Comparison of ENCODE assay signal across 18 cellular contexts in the genomic region with DNA sequence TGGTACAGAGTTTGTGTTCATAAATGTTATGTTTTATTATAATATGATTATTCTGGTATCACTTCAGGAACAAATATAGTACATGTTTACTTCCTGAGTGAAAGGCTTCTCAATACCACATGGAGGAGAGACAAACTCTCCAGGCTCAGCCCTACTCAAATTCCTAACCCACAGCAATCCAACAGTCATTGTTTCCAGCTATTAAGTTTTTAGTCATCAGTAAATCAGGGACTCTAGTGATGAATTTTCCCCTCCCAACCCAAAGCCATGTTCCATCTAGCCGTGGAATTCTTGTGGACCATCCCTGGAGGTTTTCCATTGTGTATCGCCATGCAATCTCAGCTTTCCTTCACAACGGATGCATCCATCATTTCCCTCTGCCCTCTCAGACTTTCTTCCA. TPM values are rescaled to one million over a fixed set of nuclear protein-coding genes. Genes with fewer than 3 reads are reported as not detected.
DNase-seq lines count a peak whose midpoint lies in the region; TF ChIP-seq lines count a peak whose summit lies in the region.
"Had no signal": no experiment of that assay in that cellular context is flagged by ENCODE, and none has a peak within 500 bp of the region (broad histone marks: within the 10 kb centered on the region; RNA-seq: fewer than 3 reads in every experiment).

No MANE protein-coding gene starts in this region.

- H3K9me2 ChIP-seq in PC-9 (ENCODE audit: insufficient read depth), result no peaks in the 10 kb centered on the region

- intact Hi-C loops in PC-9 (cut with micrococcal nuclease; ENCODE audit: unreplicated experiment), result no loop called here

- no peaks in the 10 kb centered on the region for H3F3A ChIP-seq in PC-9 (ENCODE audit: insufficient read depth, low read depth)

- H3K36me3 ChIP-seq in adipocyte (ENCODE audit: control insufficient read depth, insufficient read depth, low read length, severe bottlenecking) (no peaks in the 10 kb centered on the region), PC-9 (ENCODE audit: low read depth) (no peaks in the 10 kb centered on the region)

- H3K4me1 ChIP-seq in adipocyte (ENCODE audit: control insufficient read depth, insufficient read depth, low read length) (peaks cover 25% of the 10 kb centered on the region), PC-9 (replicated peaks; ENCODE audit: insufficient read depth) (no peaks in the 10 kb centered on the region)
- H3K4me1 ChIP-seq: A549 had no signal

- no peaks in the 10 kb centered on the region for H3K79me2 ChIP-seq in PC-9 (ENCODE audit: low read depth)

- peak; percentile 55 for DNase-seq in AG20443 (ENCODE audit: low spot score)
- peak; percentile 19 for DNase-seq in adipocyte (ENCODE audit: low read depth)
- DNase-seq in fibroblast of mammary gland (ENCODE audit: low read depth), result peak; percentile 21
- no peak for DNase-seq in nephron progenitor cell
- DNase-seq in NCI-H2171 (lab: John Stamatoyannopoulos, UW), result no peak
- DNase-seq in PC-9, result no peak
- DNase-seq in NCI-H1436 treated with DMSO at 0.1 percent for 48 hours (lab: John Stamatoyannopoulos, UW), result no peak
- no peak for DNase-seq in activated gamma-delta T cell treated with Interleukin-2 at 50 U/mL for 16 hours
- DNase-seq: C1 segment of cervical spinal cord; Calu3; CD4-positive, alpha-beta T cell; DMS 273 treated with DMSO at 0.1 percent for 48 hours; GOT3; H9 had no signal

- CTCF ChIA-PET in PC-9 (lab: Charles Lee), result no interaction called here

- peaks cover 50% of the 10 kb centered on the region for H3K4me1 Mint-ChIP-seq in nephron progenitor cell
- H3K4me1 Mint-ChIP-seq: B cell had no signal

- peak overlapping the region; percentile 39 for H3K27ac Mint-ChIP-seq in nephron progenitor cell
- H3K27ac Mint-ChIP-seq: B cell; CD4-positive, alpha-beta T cell; H9 had no signal

- no TSS peak for BruUV-seq in PC-9 (replicated peaks; lab: Mats Ljungman, UMichigan)

- H3K27me3 ChIP-seq in adipocyte (replicated peaks; ENCODE audit: control insufficient read depth, insufficient read depth, low read length) (no peaks in the 10 kb centered on the region), PC-9 (ENCODE audit: insufficient read depth, low read depth) (no peaks in the 10 kb centered on the region)

- no peaks in the 10 kb centered on the region for H3K9me3 ChIP-seq in adipocyte (ENCODE audit: control insufficient read depth, low read length)
- no peaks in the 10 kb centered on the region for H3K9me3 ChIP-seq in PC-9 (ENCODE audit: insufficient read depth, low read depth)
- H3K9me3 ChIP-seq: A549 had no signal

- no peak overlapping the region for H3K27ac ChIP-seq in PC-9
- H3K27ac ChIP-seq: A549 had no signal

- POLR2A ChIA-PET in PC-9 (lab: Charles Lee; ENCODE audit: unreplicated experiment), result no interaction called here

- peaks cover 5% of the 10 kb centered on the region for H3K27me3 Mint-ChIP-seq in nephron progenitor cell (ENCODE audit: low read depth, poor library complexity)
- H3K27me3 Mint-ChIP-seq: CD4-positive, alpha-beta T cell had no signal

- no peak for TF ChIP-seq CTCF in fibroblast of mammary gland (conservative IDR thresholded peaks at IDR 0.05; ENCODE audit: control insufficient read depth, insufficient read depth, low read depth, low read length)
- no peak for TF ChIP-seq CTCF in nephron progenitor cell (IDR thresholded peaks at IDR 0.05)
- no peak for TF ChIP-seq CTCF in PC-9 (conservative IDR thresholded peaks at IDR 0.05)

- H3K4me3 ChIP-seq in adipocyte (ENCODE audit: low read length), result peak overlapping the region; percentile 17
- H3K4me3 ChIP-seq in fibroblast of mammary gland (ENCODE audit: control insufficient read depth, low read depth, low read length), result no peak overlapping the region
- H3K4me3 ChIP-seq in PC-9, result no peak overlapping the region
- H3K4me3 ChIP-seq: A549, GM12878 had no signal

- H3K4me3 Mint-ChIP-seq in nephron progenitor cell, result no peak overlapping the region
- H3K4me3 Mint-ChIP-seq: B cell; CD4-positive, alpha-beta T cell; H9 had no signal

- H2AFZ ChIP-seq in PC-9, result no peak overlapping the region

- no peak overlapping the region for H3K4me2 ChIP-seq in PC-9
- H3K4me2 ChIP-seq: A549 had no signal

- H3K36me3 Mint-ChIP-seq in nephron progenitor cell (ENCODE audit: low read depth), result peaks cover 70% of the 10 kb centered on the region

- no peaks in the 10 kb centered on the region for H3K9me3 Mint-ChIP-seq in nephron progenitor cell
- H3K9me3 Mint-ChIP-seq: CD4-positive, alpha-beta T cell; H9 had no signal

- no peak overlapping the region for H3K9ac ChIP-seq in adipocyte (ENCODE audit: low read length)

- no peaks in the 10 kb centered on the region for H4K20me1 ChIP-seq in PC-9 (ENCODE audit: insufficient read depth)

RNA-seq across cellular contexts. Expression of a gene that starts 58.1 kb away (rescaled TPM):
- total RNA-seq in PC-9 (2021), result not detected in 2 replicates
- total RNA-seq: B cell, Calu3, G401, GM12878 had no signal

Comparison
In these comparisons a context has a peak if more than half of its experiments do, and no peak if none do; other contexts are left out.
1. DNase-seq: peak in AG20443 (single experiment), adipocyte (single experiment) and fibroblast of mammary gland (single experiment); none in nephron progenitor cell (single experiment), NCI-H2171 (single experiment), PC-9 (0 of 2), NCI-H1436 treated with DMSO at 0.1 percent for 48 hours (single experiment) and activated gamma-delta T cell treated with Interleukin-2 at 50 U/mL for 16 hours (single experiment).